ENCODE assay signal across 1 cellular context in the genomic region with DNA sequence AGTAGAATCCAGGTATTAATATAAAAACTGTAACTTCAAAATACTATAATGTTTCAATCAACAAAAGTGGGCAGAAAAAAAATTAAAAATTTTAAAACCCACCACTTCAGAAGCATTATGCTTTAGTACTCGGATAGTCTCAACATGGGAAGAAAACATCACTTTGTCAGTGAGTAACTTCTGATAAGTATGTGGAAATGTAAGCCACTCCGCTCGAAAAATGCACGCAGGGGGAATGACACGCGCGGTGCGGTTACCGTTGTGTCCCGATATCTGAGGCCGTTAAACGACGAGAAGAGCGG.
TF ChIP-seq lines count a peak whose summit lies in the region.

No MANE protein-coding gene starts in this region.

TF ChIP-seq in A549, 52 proteins besides CTCF, POLR2A, EP300 and RAD21 (continued from another document):
- TF ChIP-seq, protein P1, sequence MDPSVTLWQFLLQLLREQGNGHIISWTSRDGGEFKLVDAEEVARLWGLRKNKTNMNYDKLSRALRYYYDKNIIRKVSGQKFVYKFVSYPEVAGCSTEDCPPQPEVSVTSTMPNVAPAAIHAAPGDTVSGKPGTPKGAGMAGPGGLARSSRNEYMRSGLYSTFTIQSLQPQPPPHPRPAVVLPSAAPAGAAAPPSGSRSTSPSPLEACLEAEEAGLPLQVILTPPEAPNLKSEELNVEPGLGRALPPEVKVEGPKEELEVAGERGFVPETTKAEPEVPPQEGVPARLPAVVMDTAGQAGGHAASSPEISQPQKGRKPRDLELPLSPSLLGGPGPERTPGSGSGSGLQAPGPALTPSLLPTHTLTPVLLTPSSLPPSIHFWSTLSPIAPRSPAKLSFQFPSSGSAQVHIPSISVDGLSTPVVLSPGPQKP (IDR thresholded peaks at IDR 0.05; ENCODE audit: low read depth, low read length), result no peak
- TF ChIP-seq MYC (IDR thresholded peaks at IDR 0.05; ENCODE audit: borderline replicate concordance, low read length) (no peak), ZNF302 (CRISPR knock-in tag; IDR thresholded peaks at IDR 0.05) (no peak)
